In the genomic region with DNA sequence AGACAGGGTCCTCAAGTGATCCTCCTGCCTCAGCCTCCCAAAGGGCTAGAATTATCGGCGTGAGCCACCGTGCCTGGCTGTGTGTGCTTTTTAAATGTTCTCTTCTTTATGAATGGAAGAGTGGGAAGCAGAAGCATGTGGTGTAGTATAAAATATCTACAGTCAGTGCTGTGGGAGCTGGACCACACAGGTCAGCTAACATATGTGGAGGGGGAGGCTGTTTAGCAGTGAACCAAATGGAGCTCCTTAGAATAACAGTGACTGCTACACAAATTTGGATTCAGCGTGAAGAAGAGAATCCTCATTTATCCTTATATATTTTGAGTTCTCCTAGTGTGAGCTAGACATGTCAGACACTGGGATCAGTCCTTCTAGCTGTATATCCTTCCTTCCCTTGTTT, we compare ENCODE assay signal across 1 cellular context.
TF ChIP-seq lines count a peak whose summit lies in the region.

No MANE protein-coding gene starts in this region.

TF ChIP-seq in SK-N-SH, 30 proteins besides CTCF, POLR2A, EP300 and RAD21 (continued from another document):
- TF ChIP-seq, protein P1, sequence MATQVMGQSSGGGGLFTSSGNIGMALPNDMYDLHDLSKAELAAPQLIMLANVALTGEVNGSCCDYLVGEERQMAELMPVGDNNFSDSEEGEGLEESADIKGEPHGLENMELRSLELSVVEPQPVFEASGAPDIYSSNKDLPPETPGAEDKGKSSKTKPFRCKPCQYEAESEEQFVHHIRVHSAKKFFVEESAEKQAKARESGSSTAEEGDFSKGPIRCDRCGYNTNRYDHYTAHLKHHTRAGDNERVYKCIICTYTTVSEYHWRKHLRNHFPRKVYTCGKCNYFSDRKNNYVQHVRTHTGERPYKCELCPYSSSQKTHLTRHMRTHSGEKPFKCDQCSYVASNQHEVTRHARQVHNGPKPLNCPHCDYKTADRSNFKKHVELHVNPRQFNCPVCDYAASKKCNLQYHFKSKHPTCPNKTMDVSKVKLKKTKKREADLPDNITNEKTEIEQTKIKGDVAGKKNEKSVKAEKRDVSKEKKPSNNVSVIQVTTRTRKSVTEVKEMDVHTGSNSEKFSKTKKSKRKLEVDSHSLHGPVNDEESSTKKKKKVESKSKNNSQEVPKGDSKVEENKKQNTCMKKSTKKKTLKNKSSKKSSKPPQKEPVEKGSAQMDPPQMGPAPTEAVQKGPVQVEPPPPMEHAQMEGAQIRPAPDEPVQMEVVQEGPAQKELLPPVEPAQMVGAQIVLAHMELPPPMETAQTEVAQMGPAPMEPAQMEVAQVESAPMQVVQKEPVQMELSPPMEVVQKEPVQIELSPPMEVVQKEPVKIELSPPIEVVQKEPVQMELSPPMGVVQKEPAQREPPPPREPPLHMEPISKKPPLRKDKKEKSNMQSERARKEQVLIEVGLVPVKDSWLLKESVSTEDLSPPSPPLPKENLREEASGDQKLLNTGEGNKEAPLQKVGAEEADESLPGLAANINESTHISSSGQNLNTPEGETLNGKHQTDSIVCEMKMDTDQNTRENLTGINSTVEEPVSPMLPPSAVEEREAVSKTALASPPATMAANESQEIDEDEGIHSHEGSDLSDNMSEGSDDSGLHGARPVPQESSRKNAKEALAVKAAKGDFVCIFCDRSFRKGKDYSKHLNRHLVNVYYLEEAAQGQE (IDR thresholded peaks at IDR 0.05; ENCODE audit: low read depth, low read length) = no peak
- TF ChIP-seq, protein P2, sequence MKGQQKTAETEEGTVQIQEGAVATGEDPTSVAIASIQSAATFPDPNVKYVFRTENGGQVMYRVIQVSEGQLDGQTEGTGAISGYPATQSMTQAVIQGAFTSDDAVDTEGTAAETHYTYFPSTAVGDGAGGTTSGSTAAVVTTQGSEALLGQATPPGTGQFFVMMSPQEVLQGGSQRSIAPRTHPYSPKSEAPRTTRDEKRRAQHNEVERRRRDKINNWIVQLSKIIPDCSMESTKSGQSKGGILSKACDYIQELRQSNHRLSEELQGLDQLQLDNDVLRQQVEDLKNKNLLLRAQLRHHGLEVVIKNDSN (IDR thresholded peaks at IDR 0.05; ENCODE audit: borderline replicate concordance, low read depth) = no peak
- TF ChIP-seq RFX5 (IDR thresholded peaks at IDR 0.05; ENCODE audit: low read length) (no peak), EZH2phosphoT487 (IDR thresholded peaks at IDR 0.05; ENCODE audit: borderline replicate concordance, low read depth) (no peak), FOXJ3 (CRISPR knock-in tag; IDR thresholded peaks at IDR 0.05) (no peak), NFIC (IDR thresholded peaks at IDR 0.05; ENCODE audit: borderline replicate concordance) (no peak), CHD2 (IDR thresholded peaks at IDR 0.05; ENCODE audit: low read length, partially characterized antibody) (no peak), SIN3A (IDR thresholded peaks at IDR 0.05; ENCODE audit: borderline replicate concordance, low read depth, low read length) (no peak), ELF1 (IDR thresholded peaks at IDR 0.05) (no peak), JUND (IDR thresholded peaks at IDR 0.05) (no peak), POLR2AphosphoS5 (IDR thresholded peaks at IDR 0.05; ENCODE audit: low read depth, low read length) (no peak)
- TF ChIP-seq, protein P3, sequence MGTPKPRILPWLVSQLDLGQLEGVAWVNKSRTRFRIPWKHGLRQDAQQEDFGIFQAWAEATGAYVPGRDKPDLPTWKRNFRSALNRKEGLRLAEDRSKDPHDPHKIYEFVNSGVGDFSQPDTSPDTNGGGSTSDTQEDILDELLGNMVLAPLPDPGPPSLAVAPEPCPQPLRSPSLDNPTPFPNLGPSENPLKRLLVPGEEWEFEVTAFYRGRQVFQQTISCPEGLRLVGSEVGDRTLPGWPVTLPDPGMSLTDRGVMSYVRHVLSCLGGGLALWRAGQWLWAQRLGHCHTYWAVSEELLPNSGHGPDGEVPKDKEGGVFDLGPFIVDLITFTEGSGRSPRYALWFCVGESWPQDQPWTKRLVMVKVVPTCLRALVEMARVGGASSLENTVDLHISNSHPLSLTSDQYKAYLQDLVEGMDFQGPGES (IDR thresholded peaks at IDR 0.05; ENCODE audit: low read depth, low read length) = no peak
- TF ChIP-seq, protein P4, sequence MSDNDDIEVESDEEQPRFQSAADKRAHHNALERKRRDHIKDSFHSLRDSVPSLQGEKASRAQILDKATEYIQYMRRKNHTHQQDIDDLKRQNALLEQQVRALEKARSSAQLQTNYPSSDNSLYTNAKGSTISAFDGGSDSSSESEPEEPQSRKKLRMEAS (IDR thresholded peaks at IDR 0.05; ENCODE audit: low read depth) = no peak
- TF ChIP-seq, protein P5, sequence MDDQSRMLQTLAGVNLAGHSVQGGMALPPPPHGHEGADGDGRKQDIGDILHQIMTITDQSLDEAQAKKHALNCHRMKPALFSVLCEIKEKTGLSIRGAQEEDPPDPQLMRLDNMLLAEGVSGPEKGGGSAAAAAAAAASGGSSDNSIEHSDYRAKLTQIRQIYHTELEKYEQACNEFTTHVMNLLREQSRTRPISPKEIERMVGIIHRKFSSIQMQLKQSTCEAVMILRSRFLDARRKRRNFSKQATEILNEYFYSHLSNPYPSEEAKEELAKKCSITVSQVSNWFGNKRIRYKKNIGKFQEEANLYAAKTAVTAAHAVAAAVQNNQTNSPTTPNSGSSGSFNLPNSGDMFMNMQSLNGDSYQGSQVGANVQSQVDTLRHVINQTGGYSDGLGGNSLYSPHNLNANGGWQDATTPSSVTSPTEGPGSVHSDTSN (IDR thresholded peaks at IDR 0.05) = no peak
